Comparison of ENCODE assay signal across 9 cellular contexts in the genomic region with DNA sequence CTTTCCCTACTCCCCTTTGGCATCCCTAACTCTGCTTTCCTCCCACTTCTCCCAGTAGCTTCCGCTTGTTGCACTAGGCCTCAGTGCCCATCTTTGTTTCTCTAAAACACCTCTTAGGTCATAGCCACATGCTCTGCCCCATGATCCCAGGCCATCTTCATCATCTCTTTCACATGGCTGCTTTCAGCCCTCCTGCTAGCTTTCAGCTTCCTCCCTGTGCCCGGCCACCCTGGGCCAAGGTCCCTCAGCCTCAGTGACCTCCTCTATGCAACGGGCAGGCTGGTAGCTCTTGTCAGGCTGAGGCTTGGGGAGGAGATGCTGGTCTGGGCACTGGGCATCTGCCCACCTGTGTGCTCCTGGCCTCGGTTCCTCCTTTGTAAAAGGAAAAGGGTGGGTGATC. TPM values are rescaled to one million over a fixed set of nuclear protein-coding genes. Genes with fewer than 3 reads are reported as not detected.
DNase-seq lines count a peak whose midpoint lies in the region; ATAC-seq and TF ChIP-seq lines count a peak whose summit lies in the region.
"Had no signal": no experiment of that assay in that cellular context is flagged by ENCODE, and none has a peak within 500 bp of the region (broad histone marks: within the 10 kb centered on the region; RNA-seq: fewer than 3 reads in every experiment).

No MANE protein-coding gene starts in this region.

- H3K36me3 Mint-ChIP-seq in T-cell: peaks cover 8% of the 10 kb centered on the region

- H3K9ac ChIP-seq in rectal smooth muscle tissue (ENCODE audit: low read length): no peak overlapping the region

- H3K4me3 ChIP-seq in GM06990 (replicated peaks; ENCODE audit: low read depth, low read length): peak overlapping the region; percentile 98
- peak overlapping the region; percentile 97 for H3K4me3 ChIP-seq in fibroblast of pulmonary artery (replicated peaks; ENCODE audit: low read depth, low read length)
- H3K4me3 ChIP-seq in rectal smooth muscle tissue (ENCODE audit: low read length): peak overlapping the region; percentile 94
- H3K4me3 ChIP-seq in WERI-Rb-1 (ENCODE audit: low read depth, low read length): no peak overlapping the region

- no peaks in the 10 kb centered on the region for H3K9me3 ChIP-seq in WERI-Rb-1 (ENCODE audit: severe bottlenecking)

- H3K27me3 ChIP-seq in GM06990 (replicated peaks; ENCODE audit: control insufficient read depth, insufficient read depth, low read length) (no peaks in the 10 kb centered on the region), rectal smooth muscle tissue (ENCODE audit: control insufficient read depth, insufficient read depth, low read length) (no peaks in the 10 kb centered on the region), WERI-Rb-1 (ENCODE audit: insufficient read depth, low read depth, severe bottlenecking) (no peaks in the 10 kb centered on the region)

- H3K27me3 Mint-ChIP-seq in T-cell: no peaks in the 10 kb centered on the region

- no peak for TF ChIP-seq CTCF in GM06990 (IDR thresholded peaks at IDR 0.05; ENCODE audit: insufficient read depth, low read length, poor library complexity, severe bottlenecking)
- no peak for TF ChIP-seq CTCF in fibroblast of pulmonary artery (IDR thresholded peaks at IDR 0.05; ENCODE audit: low read length, missing control alignments)
- no peak for TF ChIP-seq CTCF in WERI-Rb-1 (IDR thresholded peaks at IDR 0.05; ENCODE audit: low read depth, low read length)

- H3K9me3 Mint-ChIP-seq in T-cell: no peaks in the 10 kb centered on the region

- POLR2A ChIA-PET in T-cell (lab: Charles Lee): interaction anchor here in 1 of 2 donors (0.5 to 0.6 kb wide), 2 partner anchors 60 to 66 kb away, joined by 3 to 7 read pairs; no protein-coding TSS in a partner anchor

- peak overlapping the region; percentile 56 for H3K27ac ChIP-seq in rectal smooth muscle tissue (ENCODE audit: low read depth, low read length)
- H3K27ac ChIP-seq in WERI-Rb-1: no peak overlapping the region

- H3K4me1 ChIP-seq in rectal smooth muscle tissue (ENCODE audit: control insufficient read depth, insufficient read depth, low read length): peaks cover 27% of the 10 kb centered on the region

- H3K27ac Mint-ChIP-seq in T-cell: peak overlapping the region; percentile 92 to 95

- H3K4me1 Mint-ChIP-seq in T-cell: peaks cover 65 to 80% (median 75%) of the 10 kb centered on the region in 3 donors

- no peak for ATAC-seq in T-cell (replicated peaks in 1 of 4)
- no peak for ATAC-seq in HG03095 (IDR thresholded peaks at IDR 0.05; ENCODE audit: unreplicated experiment)

- peaks cover 9% of the 10 kb centered on the region for H3K36me3 ChIP-seq in GM06990 (ENCODE audit: control insufficient read depth, insufficient read depth, low read length)
- no peaks in the 10 kb centered on the region for H3K36me3 ChIP-seq in rectal smooth muscle tissue (ENCODE audit: control insufficient read depth, insufficient read depth, low read length)
- no peaks in the 10 kb centered on the region; the same call in 1 of the 2 replicates for H3K36me3 ChIP-seq in WERI-Rb-1

- no peak for DNase-seq in GM06990 (ENCODE audit: extremely low read depth, insufficient read length)
- DNase-seq in T-cell: no peak
- no peak for DNase-seq in fibroblast of pulmonary artery (ENCODE audit: low read depth)
- no peak for DNase-seq in NCI-H82 (lab: John Stamatoyannopoulos, UW)
- DNase-seq in WERI-Rb-1: no peak
- DNase-seq in GM19238 (ENCODE audit: insufficient read length, low spot score): no peak
- DNase-seq: stimulated activated CD4-positive, alpha-beta T cell treated with anti-CD3 and anti-CD28 coated beads, Interleukin-15, amount 100 ng/mL, for 24 hours had no signal

- CTCF ChIA-PET in T-cell (lab: Charles Lee): interaction anchor here in 1 of 2 donors (0.6 to 2.1 kb wide), 2 partner anchors 37 to 50 kb away, joined by 3 to 9 read pairs; no protein-coding TSS in a partner anchor

- peak overlapping the region; percentile 87 to 96 (median 94) for H3K4me3 Mint-ChIP-seq in T-cell

RNA-seq across cellular contexts. Expression of a gene that starts 2.3 kb away (rescaled TPM):
- total RNA-seq in T-cell: 10 to 100 TPM in 4 of 5 donors, 1 to 10 TPM in 1; 9.2 to 22.7 (median 17.1) TPM

RNA-seq across cellular contexts. Expression of a gene that starts 18.5 kb away (rescaled TPM):
- total RNA-seq in T-cell: 1 to 10 TPM in 3 of 5 donors, under 1 TPM in 2; 0.88 to 4.1 (median 1.1) TPM
